In genomic region chr1:185317034-185317885, GRCh38 we compare ENCODE assay signal across 8 cellular contexts. TPM values are rescaled to one million over a fixed set of nuclear protein-coding genes. Genes with fewer than 3 reads are reported as not detected.
DNase-seq lines count a peak whose midpoint lies in the region; ATAC-seq, FAIRE-seq and TF ChIP-seq lines count a peak whose summit lies in the region.

TSS of gene IVNS1ABP (minus strand) at chr1:185317243. CDS start at chr1:185309493, 7,750 bp downstream.

- peak; percentile 71 for ATAC-seq in HG02852 (IDR thresholded peaks at IDR 0.05; ENCODE audit: unreplicated experiment)
- peak; percentile 74 to 81 (median 76) for ATAC-seq in T-cell (replicated peaks in 1 of 4)
- peak; percentile 88 to 95 (median 91) for ATAC-seq in heart right ventricle
- ATAC-seq in upper lobe of right lung = peak; percentile 94

- H3K4me1 ChIP-seq in adrenal gland (replicated peaks in 1 of 2) (peaks cover 12 to 41% of the 10 kb centered on the region in 2 donors), heart right ventricle (peaks cover 3 to 49% (median 44%) of the 10 kb centered on the region in 9 donors), upper lobe of right lung (peaks cover 29% of the 10 kb centered on the region)

- H3K4me3 Mint-ChIP-seq in T-cell = peak within 1 kb of the TSS; percentile 95 to 96 (median 95)

- peak; percentile 97 for FAIRE-seq in GM12892 (lab: Jason Lieb, UNC)

- intact Hi-C loops in adrenal gland (cut with DNase I) = loop anchor here in 1 of 2 donors (10.0 kb wide), 1 partner anchor 358 kb away; no protein-coding TSS in a partner anchor
- intact Hi-C loops in heart right ventricle (cut with DNase I) = loop anchor here (2.0 to 10.0 kb wide), 11 partner anchors 110 to 358 kb away; partner anchors contain the start of genes SWT1 (in 2 of the 10) and TRMT1L (in 2 of the 10)
- intact Hi-C loops in posterior vena cava (cut with DNase I) = no loop called here
- intact Hi-C loops in upper lobe of right lung (cut with DNase I) = no loop called here

- H3K9me3 ChIP-seq in adrenal gland (replicated peaks in 1 of 3) = no peaks in the 10 kb centered on the region
- H3K9me3 ChIP-seq in heart right ventricle = no peaks in the 10 kb centered on the region
- H3K9me3 ChIP-seq in upper lobe of right lung = no peaks in the 10 kb centered on the region

- peak within 1 kb of the TSS; percentile 98 for H3K27ac Mint-ChIP-seq in T-cell

- TF ChIP-seq CTCF in adrenal gland (IDR thresholded peaks at IDR 0.05) = peak in 2 of 6 experiments; percentile 9 to 12
- TF ChIP-seq CTCF in heart right ventricle (IDR thresholded peaks at IDR 0.05) = peak in 5 of 9 donors; percentile 10 to 43 (median 25)
- no peak for TF ChIP-seq CTCF in upper lobe of right lung (IDR thresholded peaks at IDR 0.05)

- CTCF ChIA-PET in T-cell (lab: Charles Lee) = interaction anchor here (0.6 to 4.7 kb wide), 23 partner anchors 10 to 1058 kb away, joined by 3 to 39 read pairs (median 4); partner anchors contain the start of genes ODR4 (in 1 of the 2) and TPR (in 1 of the 2)

- DNase-seq in GM12892 (ENCODE audit: insufficient read length) (peak; percentile 73), NCI-H1436 treated with DMSO at 0.1 percent for 48 hours (lab: John Stamatoyannopoulos, UW) (peak; percentile 91), T-cell (peak; percentile 90 to 99 (median 95)), adrenal gland (peak; percentile 94 to 98 (median 95)), heart right ventricle (peak; percentile 95), posterior vena cava (ENCODE audit: low spot score) (peak; percentile 98), upper lobe of right lung (peak; percentile 97)

- H3K4me1 Mint-ChIP-seq in T-cell = peaks cover 48 to 55% (median 53%) of the 10 kb centered on the region in 3 donors

- H3K27me3 Mint-ChIP-seq in T-cell = no peaks in the 10 kb centered on the region

- H3K4me3 ChIP-seq in adrenal gland = peak within 1 kb of the TSS; percentile 67 to 95 (median 90)
- H3K4me3 ChIP-seq in heart right ventricle = peak within 1 kb of the TSS; percentile 85 to 99 (median 92)
- peak within 1 kb of the TSS; percentile 95 for H3K4me3 ChIP-seq in upper lobe of right lung

- TF ChIP-seq POLR2A in GM12892 (IDR thresholded peaks at IDR 0.05; ENCODE audit: low read depth, low read length) = peak; percentile 98
- TF ChIP-seq POLR2A in adrenal gland (IDR thresholded peaks at IDR 0.05) = peak; percentile 97

- POLR2A ChIA-PET in T-cell (lab: Charles Lee) = interaction anchor here (0.5 to 3.9 kb wide), 33 partner anchors 8 to 931 kb away, joined by 3 to 102 read pairs (median 4); partner anchors contain the start of genes C1orf21 (in 1 of the 2), RNF2 (in 1 of the 2) and SWT1 (in 1 of the 2)

- peak within 1 kb of the TSS; percentile 91 to 98 (median 94) for H3K27ac ChIP-seq in adrenal gland
- H3K27ac ChIP-seq in heart right ventricle = peak within 1 kb of the TSS; percentile 90 to 99 (median 96)
- H3K27ac ChIP-seq in upper lobe of right lung = peak within 1 kb of the TSS; percentile 96

- no peaks in the 10 kb centered on the region for H3K36me3 ChIP-seq in adrenal gland (replicated peaks in 1 of 2)
- no peaks in the 10 kb centered on the region for H3K36me3 ChIP-seq in heart right ventricle
- no peaks in the 10 kb centered on the region for H3K36me3 ChIP-seq in upper lobe of right lung

- no peaks in the 10 kb centered on the region for H3K9me3 Mint-ChIP-seq in T-cell

- no peaks in the 10 kb centered on the region for H3K27me3 ChIP-seq in adrenal gland
- no peaks in the 10 kb centered on the region for H3K27me3 ChIP-seq in heart right ventricle
- no peaks in the 10 kb centered on the region for H3K27me3 ChIP-seq in upper lobe of right lung

- 0 to 1% (median 1%) methylated on average over 29 to 80 of the region's 80 CpGs for WGBS in adrenal gland, 4 donors
- 0 to 1% methylated on average over 80 of the region's 80 CpGs for WGBS in heart right ventricle, 2 donors

- peaks cover 9% of the 10 kb centered on the region for H3K36me3 Mint-ChIP-seq in T-cell

RNA-seq across cellular contexts. Expression of gene IVNS1ABP, which starts in this region (rescaled TPM):
- 53.5 TPM for polyA plus RNA-seq in GM12892 (2012; ENCODE audit: missing spikeins)
- total RNA-seq in T-cell (100 to 1,000 TPM; 125 to 292 (median 136) TPM), adrenal gland (10 to 100 TPM; 20.4 to 60.1 (median 40.5) TPM), heart right ventricle (100 to 1,000 TPM in 1 of 10 donors, 10 to 100 TPM in 9; 44.7 to 132 (median 66.7) TPM), posterior vena cava (10 to 100 TPM; 38.5 to 54.1 TPM), upper lobe of right lung (88.6 TPM)
- polyA plus RNA-seq in adrenal gland (10 to 100 TPM; 30.2 to 58.6 (median 37.0) TPM), heart right ventricle (10 to 100 TPM; 26.0 to 30.4 TPM)

Comparison
In these comparisons a context has a peak if more than half of its experiments do, and no peak if none do; other contexts are left out.
1. Peak in every context shown above with its lines: DNase-seq, ATAC-seq, H3K4me3 ChIP-seq and H3K27ac ChIP-seq.
2. intact Hi-C loops: an anchor here in heart right ventricle (2.0 to 10.0 kb wide); none called in posterior vena cava and upper lobe of right lung.